Comparison of ENCODE assay signal across 9 cellular contexts in genomic region chr12:5456906-5457305, GRCh38. TPM values are rescaled to one million over a fixed set of nuclear protein-coding genes. Genes with fewer than 3 reads are reported as not detected.
A peak's percentile ranks its signal among the peaks of the same experiment; 100 is the strongest.
DNase-seq lines count a peak whose midpoint lies in the region; ATAC-seq and TF ChIP-seq lines count a peak whose summit lies in the region.
"Had no signal": no experiment of that assay in that cellular context is flagged by ENCODE, and none has a peak within 500 bp of the region (broad histone marks: within the 10 kb centered on the region; RNA-seq: fewer than 3 reads in every experiment).

No MANE protein-coding gene starts in this region.

- H3K4me3 Mint-ChIP-seq in memory B cell: peak overlapping the region; percentile 46
- H3K4me3 Mint-ChIP-seq in naive thymus-derived CD8-positive, alpha-beta T cell: no peak overlapping the region

- peak overlapping the region; percentile 48 for H3K9ac ChIP-seq in Karpas-422 (ENCODE audit: low read length)

- DNase-seq in AG09309 (ENCODE audit: low read depth) (peak; percentile 35), Karpas-422 (peak; percentile 77), cardiac fibroblast (ENCODE audit: low read depth in 2 of 2) (peak; percentile 69 to 70), memory B cell (ENCODE audit: low spot score in 2 of 2) (no peak), NCI-H1417 treated with DMSO at 0.1 percent for 48 hours (lab: John Stamatoyannopoulos, UW) (no peak), NCI-H1105 treated with DMSO at 0.1 percent for 48 hours (lab: John Stamatoyannopoulos, UW) (no peak), amniotic stem cell (lab: John Stamatoyannopoulos, UW) (no peak)
- no peak for DNase-seq in naive thymus-derived CD8-positive, alpha-beta T cell

- H3K4me2 ChIP-seq in Karpas-422 (ENCODE audit: low read depth, low read length, poor library complexity, severe bottlenecking): peak overlapping the region; percentile 52

- H3K36me3 Mint-ChIP-seq in memory B cell: no peaks in the 10 kb centered on the region
- no peaks in the 10 kb centered on the region for H3K36me3 Mint-ChIP-seq in naive thymus-derived CD8-positive, alpha-beta T cell

- no peaks in the 10 kb centered on the region for H3K27me3 ChIP-seq in Karpas-422 (ENCODE audit: low read length)

- peaks cover 10% of the 10 kb centered on the region for H3K4me1 ChIP-seq in Karpas-422 (ENCODE audit: low read length)

- no peaks in the 10 kb centered on the region for H3K36me3 ChIP-seq in Karpas-422 (ENCODE audit: insufficient read depth, low read length)

- H3K9me3 ChIP-seq in Karpas-422 (ENCODE audit: low read length): no peaks in the 10 kb centered on the region

- H4K20me1 ChIP-seq in Karpas-422 (ENCODE audit: insufficient read depth, low read depth, low read length): no peaks in the 10 kb centered on the region

- no peak overlapping the region for H3K27ac Mint-ChIP-seq in memory B cell
- H3K27ac Mint-ChIP-seq in naive thymus-derived CD8-positive, alpha-beta T cell: peak overlapping the region in 2 of 10 donors; percentile 63 to 73

- H2AFZ ChIP-seq in Karpas-422 (ENCODE audit: low read length): peak overlapping the region; percentile 80

- H3K4me3 ChIP-seq in AG09309 (ENCODE audit: control insufficient read depth, low read depth, low read length) (no peak overlapping the region), Karpas-422 (ENCODE audit: low read length) (peak overlapping the region; percentile 21; the same call in 1 of the 2 replicates), cardiac fibroblast (replicated peaks in 1 of 2; ENCODE audit: low read depth in 2 of 2, low read length in 2 of 2) (no peak overlapping the region)

- H3K27me3 Mint-ChIP-seq in memory B cell: peaks cover 7% of the 10 kb centered on the region
- H3K27me3 Mint-ChIP-seq in naive thymus-derived CD8-positive, alpha-beta T cell: peaks cover 7 to 30% (median 14%) of the 10 kb centered on the region in 5 donors

- no peaks in the 10 kb centered on the region for H3K79me2 ChIP-seq in Karpas-422 (ENCODE audit: low read length)

- H3K4me1 Mint-ChIP-seq in memory B cell: peaks cover 18% of the 10 kb centered on the region
- H3K4me1 Mint-ChIP-seq in naive thymus-derived CD8-positive, alpha-beta T cell: peaks cover 7 to 12% (median 8%) of the 10 kb centered on the region in 4 donors

- TF ChIP-seq CTCF in AG09309 (IDR thresholded peaks at IDR 0.05; ENCODE audit: control insufficient read depth, insufficient read depth, low read depth, low read length, missing control alignments): no peak
- TF ChIP-seq CTCF in cardiac fibroblast (IDR thresholded peaks at IDR 0.05; ENCODE audit: low read depth, low read length): no peak

- H3K9me3 Mint-ChIP-seq in memory B cell: no peaks in the 10 kb centered on the region
- H3K9me3 Mint-ChIP-seq in naive thymus-derived CD8-positive, alpha-beta T cell: peaks cover 0 to 2% (median 0%) of the 10 kb centered on the region in 9 donors

- POLR2A ChIA-PET in naive thymus-derived CD8-positive, alpha-beta T cell (lab: Charles Lee): no interaction called here

- H3K9me2 ChIP-seq in Karpas-422 (replicated peaks; ENCODE audit: insufficient read depth, low read length): no peaks in the 10 kb centered on the region

- no peak overlapping the region for H3K27ac ChIP-seq in Karpas-422 (ENCODE audit: low read length)

- ATAC-seq in memory B cell (ENCODE audit: low read depth): peak; percentile 47
- no peak for ATAC-seq in naive thymus-derived CD8-positive, alpha-beta T cell
- ATAC-seq: left lobe of liver had no signal

RNA-seq across cellular contexts. Expression of gene NTF3, which starts 25.0 kb away (rescaled TPM):
- not detected in 2 replicates for total RNA-seq in Karpas-422 (2014; rRNA removed; shearing (Covaris generic); ENCODE audit: low replicate concordance)
- total RNA-seq in naive thymus-derived CD8-positive, alpha-beta T cell: not detected
- not detected for polyA plus RNA-seq in naive thymus-derived CD8-positive, alpha-beta T cell

Comparison
In these comparisons a context has a peak if more than half of its experiments do, and no peak if none do; other contexts are left out.
1. DNase-seq: peak in AG09309 (single experiment), Karpas-422 (single experiment) and cardiac fibroblast (2 of 2); none in memory B cell (0 of 2), NCI-H1417 treated with DMSO at 0.1 percent for 48 hours (single experiment), NCI-H1105 treated with DMSO at 0.1 percent for 48 hours (single experiment), amniotic stem cell (single experiment) and naive thymus-derived CD8-positive, alpha-beta T cell (0 of 10).